In the genomic region with DNA sequence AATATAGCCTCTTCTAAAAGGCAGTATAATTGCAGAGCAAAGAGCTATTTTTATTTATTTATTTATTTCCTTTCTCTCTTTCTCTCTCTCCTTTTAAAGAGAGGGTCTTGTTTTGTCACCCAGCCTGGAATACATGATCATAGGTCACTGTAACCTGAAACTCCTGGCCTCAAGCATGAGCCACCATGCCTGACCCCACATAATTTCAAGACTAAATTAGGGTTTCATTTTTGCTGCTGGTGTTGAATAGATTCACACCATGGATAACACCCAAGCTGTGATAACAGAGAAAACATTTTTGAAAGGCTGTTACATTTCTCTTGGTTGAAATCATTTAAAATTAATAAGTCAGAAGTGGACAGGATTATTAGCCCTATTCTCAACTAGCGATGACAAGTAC, we compare ENCODE assay signal across 1 cellular context.
TF ChIP-seq lines count a peak whose summit lies in the region.

No MANE protein-coding gene starts in this region.

TF ChIP-seq in HepG2, 621 proteins besides CTCF, POLR2A, EP300 and RAD21 (continued from another document):
- TF ChIP-seq ZNF567 (CRISPR knock-in tag; IDR thresholded peaks at IDR 0.05; ENCODE audit: borderline replicate concordance) (no peak), ZFP1 (CRISPR knock-in tag; IDR thresholded peaks at IDR 0.05) (no peak), CBX2 (IDR thresholded peaks at IDR 0.05; ENCODE audit: low read depth, low read length) (no peak), CBX2 (CRISPR knock-in tag; IDR thresholded peaks at IDR 0.05; ENCODE audit: low read depth) (no peak), ZZZ3 (CRISPR knock-in tag; IDR thresholded peaks at IDR 0.05; ENCODE audit: borderline replicate concordance) (no peak), JUN (CRISPR knock-in tag; IDR thresholded peaks at IDR 0.05) (no peak), SMARCE1 (IDR thresholded peaks at IDR 0.05; ENCODE audit: borderline replicate concordance) (no peak), ZSCAN9 (CRISPR knock-in tag; IDR thresholded peaks at IDR 0.05; ENCODE audit: borderline replicate concordance) (no peak), ZMYM3 (CRISPR knock-in tag; IDR thresholded peaks at IDR 0.05) (no peak), MEIS2 (CRISPR knock-in tag; IDR thresholded peaks at IDR 0.05) (no peak)
- TF ChIP-seq, protein P1, sequence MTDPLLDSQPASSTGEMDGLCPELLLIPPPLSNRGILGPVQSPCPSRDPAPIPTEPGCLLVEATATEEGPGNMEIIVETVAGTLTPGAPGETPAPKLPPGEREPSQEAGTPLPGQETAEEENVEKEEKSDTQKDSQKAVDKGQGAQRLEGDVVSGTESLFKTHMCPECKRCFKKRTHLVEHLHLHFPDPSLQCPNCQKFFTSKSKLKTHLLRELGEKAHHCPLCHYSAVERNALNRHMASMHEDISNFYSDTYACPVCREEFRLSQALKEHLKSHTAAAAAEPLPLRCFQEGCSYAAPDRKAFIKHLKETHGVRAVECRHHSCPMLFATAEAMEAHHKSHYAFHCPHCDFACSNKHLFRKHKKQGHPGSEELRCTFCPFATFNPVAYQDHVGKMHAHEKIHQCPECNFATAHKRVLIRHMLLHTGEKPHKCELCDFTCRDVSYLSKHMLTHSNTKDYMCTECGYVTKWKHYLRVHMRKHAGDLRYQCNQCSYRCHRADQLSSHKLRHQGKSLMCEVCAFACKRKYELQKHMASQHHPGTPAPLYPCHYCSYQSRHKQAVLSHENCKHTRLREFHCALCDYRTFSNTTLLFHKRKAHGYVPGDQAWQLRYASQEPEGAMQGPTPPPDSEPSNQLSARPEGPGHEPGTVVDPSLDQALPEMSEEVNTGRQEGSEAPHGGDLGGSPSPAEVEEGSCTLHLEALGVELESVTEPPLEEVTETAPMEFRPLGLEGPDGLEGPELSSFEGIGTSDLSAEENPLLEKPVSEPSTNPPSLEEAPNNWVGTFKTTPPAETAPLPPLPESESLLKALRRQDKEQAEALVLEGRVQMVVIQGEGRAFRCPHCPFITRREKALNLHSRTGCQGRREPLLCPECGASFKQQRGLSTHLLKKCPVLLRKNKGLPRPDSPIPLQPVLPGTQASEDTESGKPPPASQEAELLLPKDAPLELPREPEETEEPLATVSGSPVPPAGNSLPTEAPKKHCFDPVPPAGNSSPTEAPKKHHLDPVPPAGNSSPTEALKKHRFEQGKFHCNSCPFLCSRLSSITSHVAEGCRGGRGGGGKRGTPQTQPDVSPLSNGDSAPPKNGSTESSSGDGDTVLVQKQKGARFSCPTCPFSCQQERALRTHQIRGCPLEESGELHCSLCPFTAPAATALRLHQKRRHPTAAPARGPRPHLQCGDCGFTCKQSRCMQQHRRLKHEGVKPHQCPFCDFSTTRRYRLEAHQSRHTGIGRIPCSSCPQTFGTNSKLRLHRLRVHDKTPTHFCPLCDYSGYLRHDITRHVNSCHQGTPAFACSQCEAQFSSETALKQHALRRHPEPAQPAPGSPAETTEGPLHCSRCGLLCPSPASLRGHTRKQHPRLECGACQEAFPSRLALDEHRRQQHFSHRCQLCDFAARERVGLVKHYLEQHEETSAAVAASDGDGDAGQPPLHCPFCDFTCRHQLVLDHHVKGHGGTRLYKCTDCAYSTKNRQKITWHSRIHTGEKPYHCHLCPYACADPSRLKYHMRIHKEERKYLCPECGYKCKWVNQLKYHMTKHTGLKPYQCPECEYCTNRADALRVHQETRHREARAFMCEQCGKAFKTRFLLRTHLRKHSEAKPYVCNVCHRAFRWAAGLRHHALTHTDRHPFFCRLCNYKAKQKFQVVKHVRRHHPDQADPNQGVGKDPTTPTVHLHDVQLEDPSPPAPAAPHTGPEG (CRISPR knock-in tag; IDR thresholded peaks at IDR 0.05), result no peak
- TF ChIP-seq, protein P2, sequence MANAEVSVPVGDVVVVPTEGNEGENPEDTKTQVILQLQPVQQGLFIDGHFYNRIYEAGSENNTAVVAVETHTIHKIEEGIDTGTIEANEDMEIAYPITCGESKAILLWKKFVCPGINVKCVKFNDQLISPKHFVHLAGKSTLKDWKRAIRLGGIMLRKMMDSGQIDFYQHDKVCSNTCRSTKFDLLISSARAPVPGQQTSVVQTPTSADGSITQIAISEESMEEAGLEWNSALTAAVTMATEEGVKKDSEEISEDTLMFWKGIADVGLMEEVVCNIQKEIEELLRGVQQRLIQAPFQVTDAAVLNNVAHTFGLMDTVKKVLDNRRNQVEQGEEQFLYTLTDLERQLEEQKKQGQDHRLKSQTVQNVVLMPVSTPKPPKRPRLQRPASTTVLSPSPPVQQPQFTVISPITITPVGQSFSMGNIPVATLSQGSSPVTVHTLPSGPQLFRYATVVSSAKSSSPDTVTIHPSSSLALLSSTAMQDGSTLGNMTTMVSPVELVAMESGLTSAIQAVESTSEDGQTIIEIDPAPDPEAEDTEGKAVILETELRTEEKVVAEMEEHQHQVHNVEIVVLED (CRISPR knock-in tag; IDR thresholded peaks at IDR 0.05; ENCODE audit: borderline replicate concordance), result no peak
- TF ChIP-seq, protein P3, sequence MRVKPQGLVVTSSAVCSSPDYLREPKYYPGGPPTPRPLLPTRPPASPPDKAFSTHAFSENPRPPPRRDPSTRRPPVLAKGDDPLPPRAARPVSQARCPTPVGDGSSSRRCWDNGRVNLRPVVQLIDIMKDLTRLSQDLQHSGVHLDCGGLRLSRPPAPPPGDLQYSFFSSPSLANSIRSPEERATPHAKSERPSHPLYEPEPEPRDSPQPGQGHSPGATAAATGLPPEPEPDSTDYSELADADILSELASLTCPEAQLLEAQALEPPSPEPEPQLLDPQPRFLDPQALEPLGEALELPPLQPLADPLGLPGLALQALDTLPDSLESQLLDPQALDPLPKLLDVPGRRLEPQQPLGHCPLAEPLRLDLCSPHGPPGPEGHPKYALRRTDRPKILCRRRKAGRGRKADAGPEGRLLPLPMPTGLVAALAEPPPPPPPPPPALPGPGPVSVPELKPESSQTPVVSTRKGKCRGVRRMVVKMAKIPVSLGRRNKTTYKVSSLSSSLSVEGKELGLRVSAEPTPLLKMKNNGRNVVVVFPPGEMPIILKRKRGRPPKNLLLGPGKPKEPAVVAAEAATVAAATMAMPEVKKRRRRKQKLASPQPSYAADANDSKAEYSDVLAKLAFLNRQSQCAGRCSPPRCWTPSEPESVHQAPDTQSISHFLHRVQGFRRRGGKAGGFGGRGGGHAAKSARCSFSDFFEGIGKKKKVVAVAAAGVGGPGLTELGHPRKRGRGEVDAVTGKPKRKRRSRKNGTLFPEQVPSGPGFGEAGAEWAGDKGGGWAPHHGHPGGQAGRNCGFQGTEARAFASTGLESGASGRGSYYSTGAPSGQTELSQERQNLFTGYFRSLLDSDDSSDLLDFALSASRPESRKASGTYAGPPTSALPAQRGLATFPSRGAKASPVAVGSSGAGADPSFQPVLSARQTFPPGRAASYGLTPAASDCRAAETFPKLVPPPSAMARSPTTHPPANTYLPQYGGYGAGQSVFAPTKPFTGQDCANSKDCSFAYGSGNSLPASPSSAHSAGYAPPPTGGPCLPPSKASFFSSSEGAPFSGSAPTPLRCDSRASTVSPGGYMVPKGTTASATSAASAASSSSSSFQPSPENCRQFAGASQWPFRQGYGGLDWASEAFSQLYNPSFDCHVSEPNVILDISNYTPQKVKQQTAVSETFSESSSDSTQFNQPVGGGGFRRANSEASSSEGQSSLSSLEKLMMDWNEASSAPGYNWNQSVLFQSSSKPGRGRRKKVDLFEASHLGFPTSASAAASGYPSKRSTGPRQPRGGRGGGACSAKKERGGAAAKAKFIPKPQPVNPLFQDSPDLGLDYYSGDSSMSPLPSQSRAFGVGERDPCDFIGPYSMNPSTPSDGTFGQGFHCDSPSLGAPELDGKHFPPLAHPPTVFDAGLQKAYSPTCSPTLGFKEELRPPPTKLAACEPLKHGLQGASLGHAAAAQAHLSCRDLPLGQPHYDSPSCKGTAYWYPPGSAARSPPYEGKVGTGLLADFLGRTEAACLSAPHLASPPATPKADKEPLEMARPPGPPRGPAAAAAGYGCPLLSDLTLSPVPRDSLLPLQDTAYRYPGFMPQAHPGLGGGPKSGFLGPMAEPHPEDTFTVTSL (CRISPR knock-in tag; IDR thresholded peaks at IDR 0.05; ENCODE audit: borderline replicate concordance), result no peak
